13 cellular contexts compared by ENCODE assay signal in the genomic region with DNA sequence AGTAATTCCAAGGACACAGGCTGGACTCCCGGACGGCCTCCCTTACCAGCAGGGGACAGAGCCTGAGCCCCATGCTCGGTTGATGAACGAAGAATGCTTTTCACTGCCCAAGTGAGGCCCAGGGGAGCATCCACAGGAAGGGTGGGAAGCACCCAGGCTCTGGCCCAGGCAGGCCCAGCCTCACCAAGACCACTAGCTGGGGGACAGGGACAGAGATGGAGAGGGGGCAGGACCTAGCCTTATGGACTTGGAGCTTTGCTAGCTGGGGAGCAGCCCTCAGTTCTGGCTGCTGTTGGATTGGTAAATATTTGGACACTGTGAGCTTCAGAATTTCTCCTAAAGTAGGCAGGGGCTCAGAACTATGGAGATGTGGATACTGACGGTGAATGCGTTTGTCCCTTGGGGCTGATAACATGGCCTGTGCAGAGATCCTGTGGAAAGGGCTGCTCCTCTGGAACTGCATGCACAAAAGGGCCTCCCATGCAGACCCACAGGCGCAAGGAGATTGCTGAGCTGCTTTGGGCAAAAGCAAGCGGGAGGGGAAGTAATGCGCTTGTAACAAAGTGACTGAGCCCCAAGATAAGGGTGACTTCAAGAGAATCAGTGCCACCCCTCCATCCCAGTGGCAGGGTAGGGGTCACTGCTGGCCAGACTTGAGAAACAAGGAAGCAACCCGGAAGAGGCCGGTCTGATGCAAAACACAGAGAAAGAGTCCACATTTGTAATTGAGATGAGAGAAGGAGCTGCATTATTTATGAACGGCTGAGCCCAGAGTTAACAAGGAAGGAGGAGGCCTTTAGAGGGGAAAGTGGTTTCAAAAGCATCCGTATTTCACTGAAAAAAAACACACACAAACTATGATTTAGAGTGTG.
DNase-seq lines count a peak whose midpoint lies in the region; ATAC-seq, FAIRE-seq and TF ChIP-seq lines count a peak whose summit lies in the region.
"Had no signal": no experiment of that assay in that cellular context is flagged by ENCODE, and none has a peak within 500 bp of the region (broad histone marks: within the 10 kb centered on the region; RNA-seq: fewer than 3 reads in every experiment).

No MANE protein-coding gene starts in this region.

- intact Hi-C loops in kidney (cut with DNase I), result no loop called here

- peaks cover 8% of the 10 kb centered on the region for H3K27me3 Mint-ChIP-seq in activated naive CD4-positive, alpha-beta T cell treated with anti-CD3 and anti-CD28 coated beads, Interleukin-2, amount 10 ng/mL, durations not matched to agents 7 days and 5 days
- peaks cover 2 to 10% (median 6%) of the 10 kb centered on the region in 3 donors for H3K27me3 Mint-ChIP-seq in immature natural killer cell (ENCODE audit: low read depth in 3 of 3)

- no peaks in the 10 kb centered on the region for H3K27me3 ChIP-seq in thymus (ENCODE audit: control insufficient read depth, insufficient read depth)
- H3K27me3 ChIP-seq: gastroesophageal sphincter, right atrium auricular region had no signal

- peaks cover 9% of the 10 kb centered on the region for H3K4me1 ChIP-seq in thymus (ENCODE audit: control insufficient read depth, insufficient read depth, low read length)
- no peaks in the 10 kb centered on the region for H3K4me1 ChIP-seq in kidney (ENCODE audit: control insufficient read depth in 1 of 2, insufficient read depth in 1 of 2, low read depth in 1 of 2, low read length in 2 of 2)
- H3K4me1 ChIP-seq: gastroesophageal sphincter, lower lobe of right lung had no signal

- H3K9ac ChIP-seq in kidney (ENCODE audit: low read length in 2 of 2), result no peak overlapping the region

- H3K4me3 ChIP-seq in thymus (ENCODE audit: low read length) (no peak overlapping the region), kidney (ENCODE audit: low read length in 2 of 2) (no peak overlapping the region)
- H3K4me3 ChIP-seq: gastroesophageal sphincter, lower lobe of right lung, right atrium auricular region had no signal

- peak overlapping the region; percentile 95 for H3K27ac Mint-ChIP-seq in activated naive CD4-positive, alpha-beta T cell treated with anti-CD3 and anti-CD28 coated beads, Interleukin-2, amount 10 ng/mL, durations not matched to agents 7 days and 5 days
- peak overlapping the region in 3 of 6 donors; percentile 8 to 55 (median 52) for H3K27ac Mint-ChIP-seq in immature natural killer cell

- no peak for TF ChIP-seq CTCF in kidney (IDR thresholded peaks at IDR 0.05; ENCODE audit: borderline replicate concordance, extremely low read depth, insufficient read depth)

- H3K27ac ChIP-seq in thymus (ENCODE audit: low read depth) (peak overlapping the region; percentile 46), kidney (ENCODE audit: low read depth in 2 of 2, low read length in 2 of 2) (no peak overlapping the region)
- H3K27ac ChIP-seq: gastroesophageal sphincter, lower lobe of right lung, right atrium auricular region had no signal

- H3K9me3 ChIP-seq in thymus (ENCODE audit: control insufficient read depth) (no peaks in the 10 kb centered on the region), kidney (ENCODE audit: control insufficient read depth in 1 of 2, low read length in 2 of 2) (no peaks in the 10 kb centered on the region)
- H3K9me3 ChIP-seq: gastroesophageal sphincter, lower lobe of right lung, right atrium auricular region had no signal

- ATAC-seq in HG03354 (IDR thresholded peaks at IDR 0.05; ENCODE audit: poor library complexity, severe bottlenecking, unreplicated experiment) (no peak), GM18517 (IDR thresholded peaks at IDR 0.05; ENCODE audit: unreplicated experiment) (no peak)
- ATAC-seq: gastroesophageal sphincter had no signal

- peaks cover 13% of the 10 kb centered on the region for H3K36me3 Mint-ChIP-seq in activated naive CD4-positive, alpha-beta T cell treated with anti-CD3 and anti-CD28 coated beads, Interleukin-2, amount 10 ng/mL, durations not matched to agents 7 days and 5 days
- H3K36me3 Mint-ChIP-seq in immature natural killer cell, result no peaks in the 10 kb centered on the region

- FAIRE-seq in kidney (lab: Jason Lieb, UNC), result no peak
- FAIRE-seq: colon had no signal

- peaks cover 37% of the 10 kb centered on the region for H3K4me1 Mint-ChIP-seq in activated naive CD4-positive, alpha-beta T cell treated with anti-CD3 and anti-CD28 coated beads, Interleukin-2, amount 10 ng/mL, durations not matched to agents 7 days and 5 days
- H3K4me1 Mint-ChIP-seq in immature natural killer cell, result peaks cover 12 to 15% of the 10 kb centered on the region in 2 donors

- H3K9me3 Mint-ChIP-seq in activated naive CD4-positive, alpha-beta T cell treated with anti-CD3 and anti-CD28 coated beads, Interleukin-2, amount 10 ng/mL, durations not matched to agents 7 days and 5 days, result peaks cover 11% of the 10 kb centered on the region
- no peaks in the 10 kb centered on the region for H3K9me3 Mint-ChIP-seq in immature natural killer cell

- DNase-seq in activated naive CD4-positive, alpha-beta T cell treated with anti-CD3 and anti-CD28 coated beads, Interleukin-2, amount 10 ng/mL, durations not matched to agents 7 days and 5 days, result peak; percentile 46
- DNase-seq in activated naive CD4-positive, alpha-beta T cell (lab: John Stamatoyannopoulos, UW), result no peak
- DNase-seq in UCSD-AML1 (lab: John Stamatoyannopoulos, UW; ENCODE audit: unreplicated experiment), result peak; percentile 45
- no peak for DNase-seq in immature natural killer cell
- no peak for DNase-seq in kidney
- DNase-seq: lower lobe of right lung, NCI-H774 had no signal

- WGBS in thymus, result 47% methylated on average over 13 of the region's 13 CpGs

- CTCF ChIA-PET in activated naive CD4-positive, alpha-beta T cell treated with anti-CD3 and anti-CD28 coated beads, Interleukin-2, amount 10 ng/mL, durations not matched to agents 7 days and 5 days (lab: Charles Lee), result interaction anchor here (0.9 to 1.2 kb wide), 3 partner anchors 8 to 62 kb away, joined by 3 read pairs; no protein-coding TSS in a partner anchor

- peak overlapping the region; percentile 14 for H3K4me3 Mint-ChIP-seq in activated naive CD4-positive, alpha-beta T cell treated with anti-CD3 and anti-CD28 coated beads, Interleukin-2, amount 10 ng/mL, durations not matched to agents 7 days and 5 days
- peak overlapping the region in 4 of 5 donors; percentile 24 to 66 (median 46) for H3K4me3 Mint-ChIP-seq in immature natural killer cell

- H3K36me3 ChIP-seq in thymus (ENCODE audit: control insufficient read depth, insufficient read depth), result no peaks in the 10 kb centered on the region
- H3K36me3 ChIP-seq in kidney (ENCODE audit: control insufficient read depth in 1 of 2, insufficient read depth in 2 of 2, low read length in 2 of 2), result no peaks in the 10 kb centered on the region
- H3K36me3 ChIP-seq: gastroesophageal sphincter, lower lobe of right lung, right atrium auricular region had no signal

Comparison
In these comparisons a context has a peak if more than half of its experiments do, and no peak if none do; other contexts are left out.
1. DNase-seq: peak in activated naive CD4-positive, alpha-beta T cell treated with anti-CD3 and anti-CD28 coated beads, Interleukin-2, amount 10 ng/mL, durations not matched to agents 7 days and 5 days (single experiment) and UCSD-AML1 (single experiment); none in activated naive CD4-positive, alpha-beta T cell (0 of 4), immature natural killer cell (0 of 3) and kidney (single experiment).